8 cellular contexts compared by ENCODE assay signal in the genomic region with DNA sequence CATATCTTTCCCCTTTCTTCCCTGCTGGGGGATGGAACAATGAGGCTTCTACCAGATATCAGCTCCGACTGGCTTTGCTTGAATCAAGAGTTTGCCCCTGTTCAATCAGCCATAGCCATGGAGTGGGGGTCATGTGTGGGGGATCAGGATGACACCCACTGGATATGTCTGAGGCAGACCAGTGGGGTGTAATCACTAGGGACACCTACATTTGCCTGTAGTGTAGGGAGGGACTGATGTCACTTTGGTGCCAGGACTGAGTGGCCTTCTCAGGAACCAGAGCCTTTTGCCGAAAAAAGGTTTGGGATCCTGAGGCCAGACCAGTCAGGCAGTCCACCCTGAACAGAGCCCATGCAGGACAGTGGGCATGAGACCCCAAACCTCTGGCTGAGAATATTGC. TPM values are rescaled to one million over a fixed set of nuclear protein-coding genes. Genes with fewer than 3 reads are reported as not detected.
A peak's percentile ranks its signal among the peaks of the same experiment; 100 is the strongest.
DNase-seq lines count a peak whose midpoint lies in the region; TF ChIP-seq lines count a peak whose summit lies in the region.

No MANE protein-coding gene starts in this region.

- H3K9me3 ChIP-seq in HUES64 (ENCODE audit: insufficient read depth, low read depth, low read length) (no peaks in the 10 kb centered on the region), mucosa of stomach (ENCODE audit: control insufficient read depth, low read length) (no peaks in the 10 kb centered on the region)

- H3K4me3 ChIP-seq in AG04449 (ENCODE audit: low read depth, low read length) = peak overlapping the region; percentile 89
- peak overlapping the region; percentile 93 for H3K4me3 ChIP-seq in HUES64 (ENCODE audit: low read length)
- peak overlapping the region; percentile 87 to 95 for H3K4me3 ChIP-seq in cardiac fibroblast (replicated peaks in 1 of 2; ENCODE audit: low read depth in 2 of 2, low read length in 2 of 2)
- peak overlapping the region; percentile 88 for H3K4me3 ChIP-seq in mucosa of stomach (ENCODE audit: low read length)

- no peak for TF ChIP-seq CTCF in AG04449 (IDR thresholded peaks at IDR 0.05; ENCODE audit: insufficient read depth, low read length, missing control alignments)
- no peak for TF ChIP-seq CTCF in cardiac fibroblast (IDR thresholded peaks at IDR 0.05; ENCODE audit: low read depth, low read length)

- peaks cover 24% of the 10 kb centered on the region for H3K36me3 ChIP-seq in HUES64 (ENCODE audit: insufficient read depth, low read length)
- H3K36me3 ChIP-seq in mucosa of stomach (ENCODE audit: control insufficient read depth, insufficient read depth, low read length) = no peaks in the 10 kb centered on the region

- H3K9ac ChIP-seq in HUES64 (ENCODE audit: low read depth, low read length) (peak overlapping the region; percentile 82), mucosa of stomach (ENCODE audit: low read length) (peak overlapping the region; percentile 95)

- POLR2A ChIA-PET in AG04449 (lab: Yijun Ruan, JAX) = no interaction called here

- H3K4me1 ChIP-seq in HUES64 (ENCODE audit: insufficient read depth, low read length) = peaks cover 3% of the 10 kb centered on the region; the same call in 1 of the 2 replicates
- peaks cover 10% of the 10 kb centered on the region for H3K4me1 ChIP-seq in mucosa of stomach (ENCODE audit: control insufficient read depth, insufficient read depth, low read length)

- no peak for DNase-seq in AG04449 (ENCODE audit: low read depth, low spot score)
- DNase-seq in cardiac fibroblast (ENCODE audit: low read depth in 2 of 2) = no peak
- no peak for DNase-seq in NCI-H1694 (lab: John Stamatoyannopoulos, UW)
- DNase-seq in stimulated activated naive CD4-positive, alpha-beta T cell treated with Interleukin-2 at 50 U/mL for 16 hours (lab: John Stamatoyannopoulos, UW) = no peak
- DNase-seq in DMS 273 (lab: John Stamatoyannopoulos, UW; ENCODE audit: unreplicated experiment) = no peak
- DNase-seq in caudate nucleus (lab: John Stamatoyannopoulos, UW) = no peak

- WGBS in HUES64 = 82% methylated on average over 2 of the region's 2 CpGs

- no peak overlapping the region for H3K27ac ChIP-seq in HUES64 (ENCODE audit: low read depth, low read length)
- H3K27ac ChIP-seq in caudate nucleus (ENCODE audit: low read depth, low read length) = no peak overlapping the region

- CTCF ChIA-PET in AG04449 (lab: Yijun Ruan, JAX) = interaction anchor here (1.8 to 8.1 kb wide), 2 partner anchors 10 to 17 kb away, joined by 4 to 74 read pairs; no protein-coding TSS in a partner anchor

- H3K27me3 ChIP-seq in HUES64 (ENCODE audit: insufficient read depth, low read length) (no peaks in the 10 kb centered on the region), mucosa of stomach (ENCODE audit: control insufficient read depth, insufficient read depth, low read length) (no peaks in the 10 kb centered on the region)

RNA-seq across cellular contexts. Expression of gene ITPA, which starts 1.0 kb away (rescaled TPM):
- 54.0 TPM for polyA plus RNA-seq in HUES64 (2013, experiment 1 of 2)
- polyA plus RNA-seq in HUES64 (2013, experiment 2 of 2) = 49.3 TPM

RNA-seq across cellular contexts. Expression of gene DDRGK1, which starts 5.9 kb away (rescaled TPM):
- polyA plus RNA-seq in HUES64 (2013, experiment 1 of 2) = 32.8 TPM
- polyA plus RNA-seq in HUES64 (2013, experiment 2 of 2) = 31.5 TPM

RNA-seq across cellular contexts. Expression of gene SLC4A11, which starts 28.6 kb away (rescaled TPM):
- polyA plus RNA-seq in HUES64 (2013, experiment 1 of 2) = 5.6 TPM
- 7.4 TPM for polyA plus RNA-seq in HUES64 (2013, experiment 2 of 2)

RNA-seq across cellular contexts. Expression of gene LZTS3, which starts 37.0 kb away (rescaled TPM):
- polyA plus RNA-seq in HUES64 (2013, experiment 1 of 2) = 7.1 TPM
- 9.7 TPM for polyA plus RNA-seq in HUES64 (2013, experiment 2 of 2)

RNA-seq across cellular contexts. Expression of gene FASTKD5, which starts 50.7 kb away (rescaled TPM):
- polyA plus RNA-seq in HUES64 (2013, experiment 1 of 2) = 16.4 TPM
- polyA plus RNA-seq in HUES64 (2013, experiment 2 of 2) = 16.9 TPM
